Comparison of ENCODE assay signal across 8 cellular contexts in the genomic region with DNA sequence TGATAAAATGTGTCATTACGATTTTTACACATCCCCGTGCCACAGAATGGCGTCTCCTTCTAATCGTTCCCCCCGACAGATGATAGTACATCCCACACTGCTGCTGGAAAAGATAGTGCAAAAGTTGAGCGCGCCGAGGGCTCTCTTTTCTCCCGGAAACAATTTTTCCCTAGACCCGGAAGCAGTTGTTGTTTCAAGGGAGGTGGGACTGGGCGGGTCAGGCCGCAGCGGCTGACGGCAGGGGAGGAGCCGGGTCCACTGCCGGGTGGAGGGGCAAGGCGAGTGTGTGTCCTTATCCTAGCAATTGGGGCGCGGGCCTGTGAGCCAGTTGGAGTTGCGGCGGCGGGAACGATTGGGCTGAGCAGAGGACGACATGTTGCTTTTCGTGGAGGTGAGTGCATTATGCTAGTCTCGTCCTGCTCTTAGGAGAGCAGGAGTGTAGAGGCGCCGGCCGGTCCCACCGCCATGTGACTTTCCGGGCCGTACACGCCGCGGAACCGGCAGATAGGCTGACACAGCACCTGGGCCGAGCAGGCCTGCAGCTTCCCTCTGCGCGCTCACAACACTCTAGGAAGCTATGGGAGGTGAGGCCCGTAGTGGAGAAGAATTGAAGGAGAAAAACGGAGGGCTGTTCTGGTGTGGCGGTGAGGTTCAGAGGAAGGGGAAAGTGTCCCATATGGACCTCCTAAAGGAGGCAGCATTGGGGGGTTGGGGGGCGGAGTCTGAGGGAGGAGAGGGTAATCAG. TPM values are rescaled to one million over a fixed set of nuclear protein-coding genes. Genes with fewer than 3 reads are reported as not detected.
DNase-seq lines count a peak whose midpoint lies in the region; ATAC-seq lines count a peak whose summit lies in the region.

A gene (plus strand): TSS at position 248 of the 745 bp plus-strand sequence. CDS start 126 bp downstream, at position 374.

- H3K27ac Mint-ChIP-seq in activated naive CD4-positive, alpha-beta T cell treated with anti-CD3 and anti-CD28 coated beads, Interleukin-2, amount 50 U/mL, for 72 hours = peak within 1 kb of the TSS; percentile 96 to 97

- H3K9me3 Mint-ChIP-seq in activated naive CD4-positive, alpha-beta T cell treated with anti-CD3 and anti-CD28 coated beads, Interleukin-2, amount 50 U/mL, for 72 hours = peaks cover 0 to 5% of the 10 kb centered on the region in 2 donors

- peak within 1 kb of the TSS; percentile 71 for H3K27ac ChIP-seq in temporal lobe (ENCODE audit: low read depth, low read length)

- peaks cover 12 to 33% of the 10 kb centered on the region in 2 donors for H3K36me3 Mint-ChIP-seq in activated naive CD4-positive, alpha-beta T cell treated with anti-CD3 and anti-CD28 coated beads, Interleukin-2, amount 50 U/mL, for 72 hours

- peak; percentile 85 for ATAC-seq in HG02588 (IDR thresholded peaks at IDR 0.05; ENCODE audit: unreplicated experiment)
- ATAC-seq in activated naive CD4-positive, alpha-beta T cell treated with anti-CD3 and anti-CD28 coated beads, Interleukin-2, amount 50 U/mL, for 72 hours = peak; percentile 98 to 99

- DNase-seq in GM04504 (ENCODE audit: low read depth) (peak; percentile 89), NCI-H1092 treated with DMSO at 0.1 percent for 48 hours (lab: John Stamatoyannopoulos, UW) (peak; percentile 93), SKM-1 (lab: John Stamatoyannopoulos, UW; ENCODE audit: unreplicated experiment) (peak; percentile 89), glomerular endothelial cell (ENCODE audit: extremely low read depth, low read depth, low spot score) (peak; percentile 77), occipital lobe (lab: John Stamatoyannopoulos, UW) (peak; percentile 88)
- DNase-seq in activated naive CD4-positive, alpha-beta T cell treated with anti-CD3 and anti-CD28 coated beads, Interleukin-2, amount 50 U/mL, for 72 hours (ENCODE audit: low spot score in 2 of 2) = peak; percentile 91 to 92

RNA-seq across cellular contexts. Expression of the gene that starts here (rescaled TPM):
- total RNA-seq in activated naive CD4-positive, alpha-beta T cell treated with anti-CD3 and anti-CD28 coated beads, Interleukin-2, amount 50 U/mL, for 72 hours = 10 to 100 TPM; 52.3 to 58.9 TPM
- total RNA-seq in glomerular endothelial cell (26.4 and 39.7 TPM in 2 replicates), occipital lobe (147 TPM), temporal lobe (67.4 TPM)

Comparison
In these comparisons a context has a peak if more than half of its experiments do, and no peak if none do; other contexts are left out.
1. Peak in every context shown above with its lines: DNase-seq, ATAC-seq and H3K27ac ChIP-seq.